Comparison of ENCODE assay signal across 3 cellular contexts in the genomic region with DNA sequence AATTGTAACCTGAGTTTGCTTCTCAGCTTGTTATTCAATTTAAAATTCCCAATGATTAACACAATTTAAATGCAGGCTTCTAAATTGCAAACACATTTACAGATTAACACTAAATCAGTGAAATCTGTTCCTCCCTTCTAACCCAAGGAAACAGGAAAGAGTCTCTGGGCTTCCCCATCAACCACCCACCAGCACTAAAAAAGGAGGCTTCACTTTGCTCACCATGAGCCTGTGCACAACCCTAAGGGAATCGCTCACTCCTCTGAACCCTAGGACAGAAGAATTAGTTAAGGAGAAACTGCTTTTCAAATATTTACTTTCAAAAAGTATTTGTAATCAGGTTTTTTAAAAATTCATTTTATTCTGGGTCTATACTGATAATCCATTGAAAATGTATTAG.
TF ChIP-seq lines count a peak whose summit lies in the region.

No MANE protein-coding gene starts in this region.

TF ChIP-seq in GM23338, 12 proteins besides CTCF, POLR2A, EP300 and RAD21 (continues in another document):
- no peak for TF ChIP-seq JUNB (IDR thresholded peaks at IDR 0.05; ENCODE audit: unreplicated experiment)
- TF ChIP-seq, protein P1, sequence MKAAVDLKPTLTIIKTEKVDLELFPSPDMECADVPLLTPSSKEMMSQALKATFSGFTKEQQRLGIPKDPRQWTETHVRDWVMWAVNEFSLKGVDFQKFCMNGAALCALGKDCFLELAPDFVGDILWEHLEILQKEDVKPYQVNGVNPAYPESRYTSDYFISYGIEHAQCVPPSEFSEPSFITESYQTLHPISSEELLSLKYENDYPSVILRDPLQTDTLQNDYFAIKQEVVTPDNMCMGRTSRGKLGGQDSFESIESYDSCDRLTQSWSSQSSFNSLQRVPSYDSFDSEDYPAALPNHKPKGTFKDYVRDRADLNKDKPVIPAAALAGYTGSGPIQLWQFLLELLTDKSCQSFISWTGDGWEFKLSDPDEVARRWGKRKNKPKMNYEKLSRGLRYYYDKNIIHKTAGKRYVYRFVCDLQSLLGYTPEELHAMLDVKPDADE (IDR thresholded peaks at IDR 0.05) = no peak
- no peak for TF ChIP-seq EZH2phosphoT487 (IDR thresholded peaks at IDR 0.05; ENCODE audit: unreplicated experiment)
- no peak for TF ChIP-seq NANOG (IDR thresholded peaks at IDR 0.05; ENCODE audit: borderline replicate concordance)

TF ChIP-seq in WTC11, 78 proteins besides CTCF, POLR2A, EP300 and RAD21:
- TF ChIP-seq OVOL2 (CRISPR knock-in tag; IDR thresholded peaks at IDR 0.05; ENCODE audit: borderline replicate concordance) = no peak
- no peak for TF ChIP-seq ZNF512 (CRISPR knock-in tag; IDR thresholded peaks at IDR 0.05; ENCODE audit: borderline replicate concordance)
- TF ChIP-seq, protein P2, sequence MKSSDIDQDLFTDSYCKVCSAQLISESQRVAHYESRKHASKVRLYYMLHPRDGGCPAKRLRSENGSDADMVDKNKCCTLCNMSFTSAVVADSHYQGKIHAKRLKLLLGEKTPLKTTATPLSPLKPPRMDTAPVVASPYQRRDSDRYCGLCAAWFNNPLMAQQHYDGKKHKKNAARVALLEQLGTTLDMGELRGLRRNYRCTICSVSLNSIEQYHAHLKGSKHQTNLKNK (CRISPR knock-in tag; IDR thresholded peaks at IDR 0.05) = no peak
- no peak for TF ChIP-seq IRF2 (CRISPR knock-in tag; IDR thresholded peaks at IDR 0.05; ENCODE audit: borderline replicate concordance, low read depth)
- TF ChIP-seq TEAD1 (CRISPR knock-in tag; IDR thresholded peaks at IDR 0.05) = no peak
- TF ChIP-seq ELF4 (CRISPR knock-in tag; IDR thresholded peaks at IDR 0.05; ENCODE audit: low read depth) = no peak
- TF ChIP-seq, protein P3, sequence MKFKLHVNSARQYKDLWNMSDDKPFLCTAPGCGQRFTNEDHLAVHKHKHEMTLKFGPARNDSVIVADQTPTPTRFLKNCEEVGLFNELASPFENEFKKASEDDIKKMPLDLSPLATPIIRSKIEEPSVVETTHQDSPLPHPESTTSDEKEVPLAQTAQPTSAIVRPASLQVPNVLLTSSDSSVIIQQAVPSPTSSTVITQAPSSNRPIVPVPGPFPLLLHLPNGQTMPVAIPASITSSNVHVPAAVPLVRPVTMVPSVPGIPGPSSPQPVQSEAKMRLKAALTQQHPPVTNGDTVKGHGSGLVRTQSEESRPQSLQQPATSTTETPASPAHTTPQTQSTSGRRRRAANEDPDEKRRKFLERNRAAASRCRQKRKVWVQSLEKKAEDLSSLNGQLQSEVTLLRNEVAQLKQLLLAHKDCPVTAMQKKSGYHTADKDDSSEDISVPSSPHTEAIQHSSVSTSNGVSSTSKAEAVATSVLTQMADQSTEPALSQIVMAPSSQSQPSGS (CRISPR knock-in tag; IDR thresholded peaks at IDR 0.05; ENCODE audit: borderline replicate concordance, low read depth) = no peak
- TF ChIP-seq ZNF396 (CRISPR knock-in tag; IDR thresholded peaks at IDR 0.05; ENCODE audit: borderline replicate concordance) = no peak
- no peak for TF ChIP-seq JUN (CRISPR knock-in tag; IDR thresholded peaks at IDR 0.05)
- no peak for TF ChIP-seq CREB1 (CRISPR knock-in tag; IDR thresholded peaks at IDR 0.05)
- no peak for TF ChIP-seq SMAD4 (CRISPR knock-in tag; IDR thresholded peaks at IDR 0.05)
- no peak for TF ChIP-seq TCF7 (CRISPR knock-in tag; IDR thresholded peaks at IDR 0.05; ENCODE audit: low read depth)
- TF ChIP-seq ZNF423 (CRISPR knock-in tag; IDR thresholded peaks at IDR 0.05) = no peak
- TF ChIP-seq ZNF317 (CRISPR knock-in tag; IDR thresholded peaks at IDR 0.05; ENCODE audit: borderline replicate concordance, low read depth) = no peak
- TF ChIP-seq ZBTB21 (CRISPR knock-in tag; IDR thresholded peaks at IDR 0.05; ENCODE audit: borderline replicate concordance) = no peak
- no peak for TF ChIP-seq CREM (CRISPR knock-in tag; IDR thresholded peaks at IDR 0.05)
- TF ChIP-seq FOXP1 (CRISPR knock-in tag; IDR thresholded peaks at IDR 0.05; ENCODE audit: borderline replicate concordance) = no peak
- TF ChIP-seq FOXJ3 (CRISPR knock-in tag; IDR thresholded peaks at IDR 0.05; ENCODE audit: borderline replicate concordance) = no peak
- no peak for TF ChIP-seq USF2 (CRISPR knock-in tag; IDR thresholded peaks at IDR 0.05)
- no peak for TF ChIP-seq NR1H2 (CRISPR knock-in tag; IDR thresholded peaks at IDR 0.05)
TF ChIP-seq in WTC11: peak in this region for 0.

TF ChIP-seq in H1, 55 proteins besides CTCF, POLR2A, EP300 and RAD21:
- TF ChIP-seq RXRA (IDR thresholded peaks at IDR 0.05; ENCODE audit: insufficient read depth, low read depth, low read length) = no peak
- TF ChIP-seq POLR2AphosphoS5 (IDR thresholded peaks at IDR 0.05; ENCODE audit: low read depth, low read length) = no peak
- no peak for TF ChIP-seq CBX8 (IDR thresholded peaks at IDR 0.05; ENCODE audit: borderline replicate concordance, low read depth, low read length)
- no peak for TF ChIP-seq CHD7 (IDR thresholded peaks at IDR 0.05; ENCODE audit: insufficient replicate concordance, low read length)
- no peak for TF ChIP-seq CBX5 (IDR thresholded peaks at IDR 0.05; ENCODE audit: low read depth, low read length)
- no peak for TF ChIP-seq E2F6 (IDR thresholded peaks at IDR 0.05)
- no peak for TF ChIP-seq RBBP5 (IDR thresholded peaks at IDR 0.05; ENCODE audit: borderline replicate concordance, low read depth, low read length)
- no peak for TF ChIP-seq EZH2 (IDR thresholded peaks at IDR 0.05; ENCODE audit: low read depth, low read length, severe bottlenecking)
- TF ChIP-seq RNF2 (IDR thresholded peaks at IDR 0.05; ENCODE audit: borderline replicate concordance, low read depth, low read length, missing control alignments, poor library complexity, severe bottlenecking) = no peak
- TF ChIP-seq FOSL1 (IDR thresholded peaks at IDR 0.05; ENCODE audit: insufficient read depth, low read depth, low read length) = no peak
- no peak for TF ChIP-seq YY1 (IDR thresholded peaks at IDR 0.05; ENCODE audit: low read depth, low read length)
- no peak for TF ChIP-seq BCL11A (IDR thresholded peaks at IDR 0.05; ENCODE audit: low read depth in 2 of 2, low read length in 2 of 2)
- no peak for TF ChIP-seq SP4 (IDR thresholded peaks at IDR 0.05; ENCODE audit: low read length)
